Comparison of ENCODE assay signal across 1 cellular context in genomic region chr2:69012310-69013122, GRCh38.
TF ChIP-seq lines count a peak whose summit lies in the region.

No MANE protein-coding gene starts in this region.

TF ChIP-seq in HEK293, 187 proteins besides CTCF, POLR2A, EP300 and RAD21 (continued from another document and continues in another):
- peak; percentile 9; the same call in 1 of the 2 replicates for TF ChIP-seq ZNF280D (tag by site-specific recombination; IDR thresholded peaks at IDR 0.05)
- TF ChIP-seq ZNF624 (tag by site-specific recombination; IDR thresholded peaks at IDR 0.05): no peak
- TF ChIP-seq ZNF561 (tag by site-specific recombination; IDR thresholded peaks at IDR 0.05; ENCODE audit: borderline replicate concordance): no peak
- no peak for TF ChIP-seq ZNF76 (tag by site-specific recombination; IDR thresholded peaks at IDR 0.05; ENCODE audit: borderline replicate concordance, low read depth)
- no peak for TF ChIP-seq ZNF555 (tag by site-specific recombination; conservative IDR thresholded peaks at IDR 0.05)
- no peak for TF ChIP-seq GLI2 (tag by site-specific recombination; IDR thresholded peaks at IDR 0.05; ENCODE audit: borderline replicate concordance, low read depth)
- no peak for TF ChIP-seq ZNF777 (tag by site-specific recombination; IDR thresholded peaks at IDR 0.05; ENCODE audit: borderline replicate concordance)
- TF ChIP-seq ZFHX2 (tag by site-specific recombination; conservative IDR thresholded peaks at IDR 0.05): peak; percentile 83
- no peak for TF ChIP-seq ZNF629 (tag by site-specific recombination; IDR thresholded peaks at IDR 0.05)
- TF ChIP-seq ZEB2 (tag by site-specific recombination; IDR thresholded peaks at IDR 0.05): peak; percentile 36; the same call in 1 of the 2 replicates
- TF ChIP-seq ZBTB1 (tag by site-specific recombination; IDR thresholded peaks at IDR 0.05): no peak
- peak; percentile 31; the same call in 1 of the 2 replicates for TF ChIP-seq ZNF692 (tag by site-specific recombination; IDR thresholded peaks at IDR 0.05)
- TF ChIP-seq ZSCAN30 (tag by site-specific recombination; IDR thresholded peaks at IDR 0.05): no peak
- no peak for TF ChIP-seq ZNF184 (tag by site-specific recombination; IDR thresholded peaks at IDR 0.05)
- no peak for TF ChIP-seq ZNF701 (tag by site-specific recombination; IDR thresholded peaks at IDR 0.05)
- TF ChIP-seq ZBTB48 (tag by site-specific recombination; IDR thresholded peaks at IDR 0.05): no peak
- no peak for TF ChIP-seq ZNF449 (tag by site-specific recombination; IDR thresholded peaks at IDR 0.05)
- TF ChIP-seq ZNF596 (tag by site-specific recombination; IDR thresholded peaks at IDR 0.05): no peak
- no peak for TF ChIP-seq ZNF26 (tag by site-specific recombination; IDR thresholded peaks at IDR 0.05)
- TF ChIP-seq ZNF223 (tag by site-specific recombination; IDR thresholded peaks at IDR 0.05): no peak
- TF ChIP-seq SALL2 (tag by site-specific recombination; IDR thresholded peaks at IDR 0.05; ENCODE audit: borderline replicate concordance): no peak
- no peak for TF ChIP-seq ZNF639 (tag by site-specific recombination; IDR thresholded peaks at IDR 0.05)
- 0 out of 2 replicates have a peak, but pooled peaks have one; percentile 41 for TF ChIP-seq ZBTB7A (tag by site-specific recombination; IDR thresholded peaks at IDR 0.05; ENCODE audit: low read depth)
- TF ChIP-seq GLIS1 (tag by site-specific recombination; IDR thresholded peaks at IDR 0.05): peak; percentile 10; the same call in 1 of the 2 replicates
- TF ChIP-seq GLIS2 (tag by site-specific recombination; IDR thresholded peaks at IDR 0.05): 0 out of 2 replicates have a peak, but pooled peaks have one; percentile 17
- no peak for TF ChIP-seq ZNF157 (tag by site-specific recombination; IDR thresholded peaks at IDR 0.05)
- TF ChIP-seq ZNF626 (tag by site-specific recombination; IDR thresholded peaks at IDR 0.05): no peak
- no peak for TF ChIP-seq ZNF311 (tag by site-specific recombination; IDR thresholded peaks at IDR 0.05; ENCODE audit: borderline replicate concordance)
- no peak for TF ChIP-seq ZNF324 (tag by site-specific recombination; IDR thresholded peaks at IDR 0.05)
- TF ChIP-seq AEBP2 (tag by site-specific recombination; IDR thresholded peaks at IDR 0.05; ENCODE audit: borderline replicate concordance): no peak
- TF ChIP-seq ZNF335 (tag by site-specific recombination; conservative IDR thresholded peaks at IDR 0.05): no peak
- no peak for TF ChIP-seq MEIS1 (CRISPR knock-in tag; IDR thresholded peaks at IDR 0.05; ENCODE audit: borderline replicate concordance)
- no peak for TF ChIP-seq ZNF830 (tag by site-specific recombination; IDR thresholded peaks at IDR 0.05; ENCODE audit: low read depth)
- no peak for TF ChIP-seq ZNF514 (tag by site-specific recombination; IDR thresholded peaks at IDR 0.05)
- TF ChIP-seq WT1 (tag by site-specific recombination; IDR thresholded peaks at IDR 0.05): 0 out of 2 replicates have a peak, but pooled peaks have one; percentile 12
- TF ChIP-seq ZNF791 (tag by site-specific recombination; IDR thresholded peaks at IDR 0.05): no peak
- TF ChIP-seq ELK4 (IDR thresholded peaks at IDR 0.05; ENCODE audit: borderline replicate concordance, low read depth, low read length): no peak
- no peak for TF ChIP-seq ZNF704 (tag by site-specific recombination; IDR thresholded peaks at IDR 0.05)
- no peak for TF ChIP-seq ZNF776 (tag by site-specific recombination; IDR thresholded peaks at IDR 0.05; ENCODE audit: borderline replicate concordance)
- no peak for TF ChIP-seq ZNF530 (tag by site-specific recombination; IDR thresholded peaks at IDR 0.05; ENCODE audit: low read depth)
- peak; percentile 80 for TF ChIP-seq ZNF654 (tag by site-specific recombination; IDR thresholded peaks at IDR 0.05; ENCODE audit: low read depth)
- no peak for TF ChIP-seq ZNF19 (tag by site-specific recombination; IDR thresholded peaks at IDR 0.05; ENCODE audit: low read depth)
- TF ChIP-seq ZNF660 (tag by site-specific recombination; IDR thresholded peaks at IDR 0.05): no peak
- no peak for TF ChIP-seq ZNF138 (tag by site-specific recombination; IDR thresholded peaks at IDR 0.05; ENCODE audit: borderline replicate concordance)
- TF ChIP-seq ZNF549 (tag by site-specific recombination; IDR thresholded peaks at IDR 0.05): no peak
- TF ChIP-seq ZNF398 (tag by site-specific recombination; IDR thresholded peaks at IDR 0.05): peak; percentile 84
- TF ChIP-seq KLF9 (tag by site-specific recombination; IDR thresholded peaks at IDR 0.05; ENCODE audit: low read depth): 0 out of 2 replicates have a peak, but pooled peaks have one; percentile 14
- TF ChIP-seq ZFP37 (tag by site-specific recombination; IDR thresholded peaks at IDR 0.05): no peak
- TF ChIP-seq GLI4 (tag by site-specific recombination; IDR thresholded peaks at IDR 0.05): no peak
- peak; percentile 92 for TF ChIP-seq ZNF366 (tag by site-specific recombination; conservative IDR thresholded peaks at IDR 0.05)
- TF ChIP-seq HOXC10 (CRISPR knock-in tag; IDR thresholded peaks at IDR 0.05): no peak
- TF ChIP-seq ZNF239 (tag by site-specific recombination; IDR thresholded peaks at IDR 0.05): no peak
- no peak for TF ChIP-seq MZF1 (tag by site-specific recombination; IDR thresholded peaks at IDR 0.05; ENCODE audit: borderline replicate concordance)
- TF ChIP-seq ZNF670 (tag by site-specific recombination; IDR thresholded peaks at IDR 0.05; ENCODE audit: low read depth): no peak
- TF ChIP-seq ZNF174 (tag by site-specific recombination; IDR thresholded peaks at IDR 0.05): no peak
- TF ChIP-seq ZBTB17 (tag by site-specific recombination; IDR thresholded peaks at IDR 0.05): 0 out of 2 replicates have a peak, but pooled peaks have one; percentile 27
- TF ChIP-seq EGR2 (tag by site-specific recombination; IDR thresholded peaks at IDR 0.05; ENCODE audit: low read depth): peak; percentile 79
- no peak for TF ChIP-seq ZNF2 (tag by site-specific recombination; IDR thresholded peaks at IDR 0.05)
